In genomic region chr9:99851028-99851822, GRCh38 we compare ENCODE assay signal across 8 cellular contexts. TPM values are rescaled to one million over a fixed set of nuclear protein-coding genes. Genes with fewer than 3 reads are reported as not detected.
DNase-seq lines count a peak whose midpoint lies in the region; ATAC-seq lines count a peak whose summit lies in the region.

No MANE protein-coding gene starts in this region.

- ATAC-seq in GM18511 (IDR thresholded peaks at IDR 0.05; ENCODE audit: unreplicated experiment) (peak; percentile 94), GM21515 (IDR thresholded peaks at IDR 0.05; ENCODE audit: unreplicated experiment) (peak; percentile 95), HG03469 (IDR thresholded peaks at IDR 0.05; ENCODE audit: unreplicated experiment) (peak; percentile 87)

- in situ Hi-C loops in G401 (cut with HindIII; ENCODE audit: low sequenced_read_pairs), result no loop called here

- intact Hi-C loops in posterior vena cava (cut with DNase I), result no loop called here

- peak; percentile 14 for DNase-seq in effector CD8-positive, alpha-beta T cell (lab: John Stamatoyannopoulos, UW)
- DNase-seq in HPDE6-E6E7 (ENCODE audit: extremely low spot score), result no peak
- no peak for DNase-seq in posterior vena cava (ENCODE audit: low spot score)
- no peak for DNase-seq in NCI-H2081 treated with DMSO at 0.1 percent for 48 hours (lab: John Stamatoyannopoulos, UW)
- no peak for DNase-seq in G401 (ENCODE audit: low spot score)

RNA-seq across cellular contexts. Expression of gene NR4A3, which starts 29.5 kb away (rescaled TPM):
- 10 to 100 TPM; 37.4 to 49.8 TPM for total RNA-seq in posterior vena cava
- total RNA-seq in G401 (2014; rRNA removed; shearing (Covaris generic)), result not detected in 2 replicates

RNA-seq across cellular contexts. Expression of gene STX17, which starts 55.2 kb away (rescaled TPM):
- total RNA-seq in posterior vena cava, result 10 to 100 TPM; 33.3 to 40.7 TPM
- 3.4 and 11.8 TPM in 2 replicates for total RNA-seq in G401 (2014; rRNA removed; shearing (Covaris generic))

Comparison
In these comparisons a context has a peak if more than half of its experiments do, and no peak if none do; other contexts are left out.
1. RNA of gene NR4A3, which starts 29.5 kb away (total RNA-seq): 37.4 to 49.8 TPM in posterior vena cava; not detected in G401; every median in the first group is over 10 times any median in the second.
2. Peak in every context shown above with its lines, with median percentiles within 50 percentile points of each other: ATAC-seq.